ENCODE assay signal across 1 cellular context in the genomic region with DNA sequence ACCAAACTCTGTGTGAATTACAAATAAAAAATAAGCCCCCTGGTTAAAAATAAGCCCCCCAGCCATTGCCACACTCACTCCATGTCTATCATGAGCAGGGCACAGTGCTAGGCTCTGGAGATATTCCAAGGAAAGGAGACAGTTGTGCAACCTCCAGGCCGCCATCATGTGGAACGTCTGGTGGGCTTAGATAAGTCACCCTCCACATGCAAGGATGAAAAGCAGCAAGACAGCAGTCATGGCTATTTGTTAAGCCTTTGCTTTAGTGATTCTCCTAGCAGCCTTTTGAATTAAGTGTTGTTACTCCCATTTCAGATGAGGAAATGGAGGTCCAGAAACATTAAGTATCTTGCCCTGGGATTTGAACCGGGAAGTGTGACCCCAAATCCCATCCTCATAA.
A peak's percentile ranks its signal among the peaks of the same experiment; 100 is the strongest.
TF ChIP-seq lines count a peak whose summit lies in the region.

No MANE protein-coding gene starts in this region.

TF ChIP-seq in K562, 482 proteins besides CTCF, POLR2A, EP300 and RAD21 (continued from another document and continues in another):
- TF ChIP-seq TFE3 (CRISPR knock-in tag; IDR thresholded peaks at IDR 0.05), result no peak
- no peak for TF ChIP-seq MCM7 (IDR thresholded peaks at IDR 0.05)
- peak; percentile 45 to 85 (median 69) for TF ChIP-seq YY1 (IDR thresholded peaks at IDR 0.05; ENCODE audit: borderline replicate concordance in 1 of 3, control insufficient read depth in 1 of 3, extremely low read depth in 1 of 3, insufficient read depth in 3 of 3, insufficient read length in 1 of 3, insufficient replicate concordance in 2 of 3, low read depth in 1 of 3, low read length in 2 of 3)
- TF ChIP-seq HNRNPH1 (optimal IDR thresholded peaks at IDR 0.05; ENCODE audit: low read depth, low read length), result no peak
- TF ChIP-seq RFX5 (IDR thresholded peaks at IDR 0.05; ENCODE audit: low read depth, low read length), result no peak
- peak; percentile 64; the same call in 1 of the 2 replicates for TF ChIP-seq STAT5A (IDR thresholded peaks at IDR 0.05; ENCODE audit: borderline replicate concordance, low read length)
- no peak for TF ChIP-seq ZBTB8A (IDR thresholded peaks at IDR 0.05; ENCODE audit: partially characterized antibody)
- TF ChIP-seq XRCC4 (IDR thresholded peaks at IDR 0.05; ENCODE audit: extremely low read depth, insufficient read depth, insufficient read length), result no peak
- TF ChIP-seq TEAD4 (IDR thresholded peaks at IDR 0.05; ENCODE audit: low read length), result peak; percentile 80
- no peak for TF ChIP-seq TEAD4 (CRISPR knock-in tag; IDR thresholded peaks at IDR 0.05; ENCODE audit: borderline replicate concordance)
- TF ChIP-seq ZNF143 (CRISPR knock-in tag; IDR thresholded peaks at IDR 0.05), result no peak
- peak in 1 of 2 experiments; percentile 38; a peak in 1 of 4 replicates for TF ChIP-seq TBL1XR1 (IDR thresholded peaks at IDR 0.05; ENCODE audit: low read length in 2 of 2)
- TF ChIP-seq, protein P1, sequence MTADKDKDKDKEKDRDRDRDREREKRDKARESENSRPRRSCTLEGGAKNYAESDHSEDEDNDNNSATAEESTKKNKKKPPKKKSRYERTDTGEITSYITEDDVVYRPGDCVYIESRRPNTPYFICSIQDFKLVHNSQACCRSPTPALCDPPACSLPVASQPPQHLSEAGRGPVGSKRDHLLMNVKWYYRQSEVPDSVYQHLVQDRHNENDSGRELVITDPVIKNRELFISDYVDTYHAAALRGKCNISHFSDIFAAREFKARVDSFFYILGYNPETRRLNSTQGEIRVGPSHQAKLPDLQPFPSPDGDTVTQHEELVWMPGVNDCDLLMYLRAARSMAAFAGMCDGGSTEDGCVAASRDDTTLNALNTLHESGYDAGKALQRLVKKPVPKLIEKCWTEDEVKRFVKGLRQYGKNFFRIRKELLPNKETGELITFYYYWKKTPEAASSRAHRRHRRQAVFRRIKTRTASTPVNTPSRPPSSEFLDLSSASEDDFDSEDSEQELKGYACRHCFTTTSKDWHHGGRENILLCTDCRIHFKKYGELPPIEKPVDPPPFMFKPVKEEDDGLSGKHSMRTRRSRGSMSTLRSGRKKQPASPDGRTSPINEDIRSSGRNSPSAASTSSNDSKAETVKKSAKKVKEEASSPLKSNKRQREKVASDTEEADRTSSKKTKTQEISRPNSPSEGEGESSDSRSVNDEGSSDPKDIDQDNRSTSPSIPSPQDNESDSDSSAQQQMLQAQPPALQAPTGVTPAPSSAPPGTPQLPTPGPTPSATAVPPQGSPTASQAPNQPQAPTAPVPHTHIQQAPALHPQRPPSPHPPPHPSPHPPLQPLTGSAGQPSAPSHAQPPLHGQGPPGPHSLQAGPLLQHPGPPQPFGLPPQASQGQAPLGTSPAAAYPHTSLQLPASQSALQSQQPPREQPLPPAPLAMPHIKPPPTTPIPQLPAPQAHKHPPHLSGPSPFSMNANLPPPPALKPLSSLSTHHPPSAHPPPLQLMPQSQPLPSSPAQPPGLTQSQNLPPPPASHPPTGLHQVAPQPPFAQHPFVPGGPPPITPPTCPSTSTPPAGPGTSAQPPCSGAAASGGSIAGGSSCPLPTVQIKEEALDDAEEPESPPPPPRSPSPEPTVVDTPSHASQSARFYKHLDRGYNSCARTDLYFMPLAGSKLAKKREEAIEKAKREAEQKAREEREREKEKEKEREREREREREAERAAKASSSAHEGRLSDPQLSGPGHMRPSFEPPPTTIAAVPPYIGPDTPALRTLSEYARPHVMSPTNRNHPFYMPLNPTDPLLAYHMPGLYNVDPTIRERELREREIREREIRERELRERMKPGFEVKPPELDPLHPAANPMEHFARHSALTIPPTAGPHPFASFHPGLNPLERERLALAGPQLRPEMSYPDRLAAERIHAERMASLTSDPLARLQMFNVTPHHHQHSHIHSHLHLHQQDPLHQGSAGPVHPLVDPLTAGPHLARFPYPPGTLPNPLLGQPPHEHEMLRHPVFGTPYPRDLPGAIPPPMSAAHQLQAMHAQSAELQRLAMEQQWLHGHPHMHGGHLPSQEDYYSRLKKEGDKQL (CRISPR knock-in tag; IDR thresholded peaks at IDR 0.05; ENCODE audit: borderline replicate concordance), result no peak
- 0 out of 2 replicates have a peak, but pooled peaks have one; percentile 52 for TF ChIP-seq MYC (IDR thresholded peaks at IDR 0.05; ENCODE audit: low read depth, low read length)
- TF ChIP-seq MYC (CRISPR knock-in tag; IDR thresholded peaks at IDR 0.05; ENCODE audit: borderline replicate concordance, low read depth), result no peak
- TF ChIP-seq ZNF766 (CRISPR knock-in tag; conservative IDR thresholded peaks at IDR 0.05), result no peak
- no peak for TF ChIP-seq FOXA3 (CRISPR knock-in tag; conservative IDR thresholded peaks at IDR 0.05 in 1 of 2, IDR thresholded peaks at IDR 0.05 in 1 of 2)
- TF ChIP-seq CBX3 (IDR thresholded peaks at IDR 0.05; ENCODE audit: borderline replicate concordance in 1 of 2, low read length in 2 of 2), result 0 out of 3 replicates have a peak, but pooled peaks of 1 of the 2 experiments have one; percentile 48
- no peak for TF ChIP-seq ZC3H11A (IDR thresholded peaks at IDR 0.05; ENCODE audit: low read depth, low read length)
- TF ChIP-seq ZNF280B (CRISPR knock-in tag; IDR thresholded peaks at IDR 0.05), result no peak
- no peak for TF ChIP-seq ETV1 (tag; conservative IDR thresholded peaks at IDR 0.05; ENCODE audit: low read depth)
- TF ChIP-seq MLX (CRISPR knock-in tag; conservative IDR thresholded peaks at IDR 0.05), result no peak
- TF ChIP-seq, protein P2, sequence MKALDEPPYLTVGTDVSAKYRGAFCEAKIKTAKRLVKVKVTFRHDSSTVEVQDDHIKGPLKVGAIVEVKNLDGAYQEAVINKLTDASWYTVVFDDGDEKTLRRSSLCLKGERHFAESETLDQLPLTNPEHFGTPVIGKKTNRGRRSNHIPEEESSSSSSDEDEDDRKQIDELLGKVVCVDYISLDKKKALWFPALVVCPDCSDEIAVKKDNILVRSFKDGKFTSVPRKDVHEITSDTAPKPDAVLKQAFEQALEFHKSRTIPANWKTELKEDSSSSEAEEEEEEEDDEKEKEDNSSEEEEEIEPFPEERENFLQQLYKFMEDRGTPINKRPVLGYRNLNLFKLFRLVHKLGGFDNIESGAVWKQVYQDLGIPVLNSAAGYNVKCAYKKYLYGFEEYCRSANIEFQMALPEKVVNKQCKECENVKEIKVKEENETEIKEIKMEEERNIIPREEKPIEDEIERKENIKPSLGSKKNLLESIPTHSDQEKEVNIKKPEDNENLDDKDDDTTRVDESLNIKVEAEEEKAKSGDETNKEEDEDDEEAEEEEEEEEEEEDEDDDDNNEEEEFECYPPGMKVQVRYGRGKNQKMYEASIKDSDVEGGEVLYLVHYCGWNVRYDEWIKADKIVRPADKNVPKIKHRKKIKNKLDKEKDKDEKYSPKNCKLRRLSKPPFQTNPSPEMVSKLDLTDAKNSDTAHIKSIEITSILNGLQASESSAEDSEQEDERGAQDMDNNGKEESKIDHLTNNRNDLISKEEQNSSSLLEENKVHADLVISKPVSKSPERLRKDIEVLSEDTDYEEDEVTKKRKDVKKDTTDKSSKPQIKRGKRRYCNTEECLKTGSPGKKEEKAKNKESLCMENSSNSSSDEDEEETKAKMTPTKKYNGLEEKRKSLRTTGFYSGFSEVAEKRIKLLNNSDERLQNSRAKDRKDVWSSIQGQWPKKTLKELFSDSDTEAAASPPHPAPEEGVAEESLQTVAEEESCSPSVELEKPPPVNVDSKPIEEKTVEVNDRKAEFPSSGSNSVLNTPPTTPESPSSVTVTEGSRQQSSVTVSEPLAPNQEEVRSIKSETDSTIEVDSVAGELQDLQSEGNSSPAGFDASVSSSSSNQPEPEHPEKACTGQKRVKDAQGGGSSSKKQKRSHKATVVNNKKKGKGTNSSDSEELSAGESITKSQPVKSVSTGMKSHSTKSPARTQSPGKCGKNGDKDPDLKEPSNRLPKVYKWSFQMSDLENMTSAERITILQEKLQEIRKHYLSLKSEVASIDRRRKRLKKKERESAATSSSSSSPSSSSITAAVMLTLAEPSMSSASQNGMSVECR (CRISPR knock-in tag; IDR thresholded peaks at IDR 0.05), result no peak
- peak; percentile 59; the same call in 1 of the 2 replicates for TF ChIP-seq CEBPG (CRISPR knock-in tag; IDR thresholded peaks at IDR 0.05)
- 0 out of 4 replicates have a peak, but pooled peaks of 1 of the 2 experiments have one; percentile 28 for TF ChIP-seq CEBPG (tag; conservative IDR thresholded peaks at IDR 0.05 in 1 of 2, IDR thresholded peaks at IDR 0.05 in 1 of 2)
- peak in 1 of 2 experiments; percentile 36; a peak in 1 of 4 replicates for TF ChIP-seq MNT (conservative IDR thresholded peaks at IDR 0.05)
- no peak for TF ChIP-seq NR2C2 (CRISPR knock-in tag; IDR thresholded peaks at IDR 0.05)
- no peak for TF ChIP-seq NR2C2 (tag; IDR thresholded peaks at IDR 0.05)
- no peak for TF ChIP-seq ZNF780A (CRISPR knock-in tag; IDR thresholded peaks at IDR 0.05)
- no peak for TF ChIP-seq ZNF561 (CRISPR knock-in tag; conservative IDR thresholded peaks at IDR 0.05)
- TF ChIP-seq SMARCB1 (IDR thresholded peaks at IDR 0.05; ENCODE audit: insufficient read length, low read depth), result no peak
- TF ChIP-seq PPARD (CRISPR knock-in tag; IDR thresholded peaks at IDR 0.05), result no peak
- TF ChIP-seq EHMT2 (IDR thresholded peaks at IDR 0.05), result 0 out of 2 replicates have a peak, but pooled peaks have one; percentile 44
- no peak for TF ChIP-seq OTX1 (CRISPR knock-in tag; IDR thresholded peaks at IDR 0.05)
- no peak for TF ChIP-seq SETDB1 (IDR thresholded peaks at IDR 0.05; ENCODE audit: low read length)
- TF ChIP-seq DMBX1 (CRISPR knock-in tag; IDR thresholded peaks at IDR 0.05; ENCODE audit: borderline replicate concordance), result 0 out of 2 replicates have a peak, but pooled peaks have one; percentile 8
- TF ChIP-seq XRCC3 (IDR thresholded peaks at IDR 0.05), result no peak
- no peak for TF ChIP-seq KAT7 (CRISPR knock-in tag; IDR thresholded peaks at IDR 0.05; ENCODE audit: borderline replicate concordance)
- no peak for TF ChIP-seq CBFB (CRISPR knock-in tag; IDR thresholded peaks at IDR 0.05)
